In the genomic region with DNA sequence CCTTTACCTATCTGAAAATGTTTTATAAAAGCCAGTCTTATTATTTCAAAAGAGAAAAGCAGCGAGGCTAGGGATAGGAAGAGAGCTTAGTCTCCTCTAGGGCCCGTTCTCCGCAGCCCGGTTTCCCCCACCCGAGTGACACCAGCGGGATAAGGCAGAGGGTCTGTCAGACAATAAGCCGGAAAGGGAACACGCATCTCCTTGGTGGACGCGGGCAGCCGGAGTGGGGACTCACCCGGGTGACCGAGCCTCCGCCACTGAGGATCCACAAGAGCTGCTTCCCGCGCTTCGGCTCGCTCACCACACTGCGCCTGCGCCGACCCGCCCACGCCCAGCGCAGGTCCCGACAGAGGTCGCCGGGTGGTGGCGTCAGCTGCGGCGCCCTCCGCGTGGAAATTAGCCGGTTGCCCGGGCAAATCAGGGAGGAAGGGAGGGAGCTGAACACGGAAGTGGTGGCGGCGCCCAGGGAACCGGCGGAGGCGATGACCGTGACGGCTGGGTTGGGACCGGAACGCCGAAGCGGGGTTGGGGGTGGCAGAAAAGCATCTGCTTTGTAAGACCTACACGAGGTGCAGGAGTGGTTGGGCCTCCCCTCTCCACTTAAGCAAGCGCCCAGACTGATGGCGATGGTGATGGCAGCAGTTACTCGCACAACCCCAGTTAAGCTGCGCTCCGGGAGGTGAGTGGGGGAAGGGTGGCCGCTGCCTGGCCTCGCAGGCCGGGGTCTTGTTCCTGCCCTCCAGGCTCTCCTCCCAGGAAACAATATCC, we compare ENCODE assay signal across 1 cellular context.
A peak's percentile ranks its signal among the peaks of the same experiment; 100 is the strongest.
TF ChIP-seq lines count a peak whose summit lies in the region.

A gene with protein sequence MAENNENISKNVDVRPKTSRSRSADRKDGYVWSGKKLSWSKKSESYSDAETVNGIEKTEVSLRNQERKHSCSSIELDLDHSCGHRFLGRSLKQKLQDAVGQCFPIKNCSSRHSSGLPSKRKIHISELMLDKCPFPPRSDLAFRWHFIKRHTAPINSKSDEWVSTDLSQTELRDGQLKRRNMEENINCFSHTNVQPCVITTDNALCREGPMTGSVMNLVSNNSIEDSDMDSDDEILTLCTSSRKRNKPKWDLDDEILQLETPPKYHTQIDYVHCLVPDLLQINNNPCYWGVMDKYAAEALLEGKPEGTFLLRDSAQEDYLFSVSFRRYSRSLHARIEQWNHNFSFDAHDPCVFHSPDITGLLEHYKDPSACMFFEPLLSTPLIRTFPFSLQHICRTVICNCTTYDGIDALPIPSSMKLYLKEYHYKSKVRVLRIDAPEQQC (plus strand): TSS at position 444 of the 768 bp plus-strand sequence. CDS start 15,806 bp downstream, outside the sequence.
A gene with protein sequence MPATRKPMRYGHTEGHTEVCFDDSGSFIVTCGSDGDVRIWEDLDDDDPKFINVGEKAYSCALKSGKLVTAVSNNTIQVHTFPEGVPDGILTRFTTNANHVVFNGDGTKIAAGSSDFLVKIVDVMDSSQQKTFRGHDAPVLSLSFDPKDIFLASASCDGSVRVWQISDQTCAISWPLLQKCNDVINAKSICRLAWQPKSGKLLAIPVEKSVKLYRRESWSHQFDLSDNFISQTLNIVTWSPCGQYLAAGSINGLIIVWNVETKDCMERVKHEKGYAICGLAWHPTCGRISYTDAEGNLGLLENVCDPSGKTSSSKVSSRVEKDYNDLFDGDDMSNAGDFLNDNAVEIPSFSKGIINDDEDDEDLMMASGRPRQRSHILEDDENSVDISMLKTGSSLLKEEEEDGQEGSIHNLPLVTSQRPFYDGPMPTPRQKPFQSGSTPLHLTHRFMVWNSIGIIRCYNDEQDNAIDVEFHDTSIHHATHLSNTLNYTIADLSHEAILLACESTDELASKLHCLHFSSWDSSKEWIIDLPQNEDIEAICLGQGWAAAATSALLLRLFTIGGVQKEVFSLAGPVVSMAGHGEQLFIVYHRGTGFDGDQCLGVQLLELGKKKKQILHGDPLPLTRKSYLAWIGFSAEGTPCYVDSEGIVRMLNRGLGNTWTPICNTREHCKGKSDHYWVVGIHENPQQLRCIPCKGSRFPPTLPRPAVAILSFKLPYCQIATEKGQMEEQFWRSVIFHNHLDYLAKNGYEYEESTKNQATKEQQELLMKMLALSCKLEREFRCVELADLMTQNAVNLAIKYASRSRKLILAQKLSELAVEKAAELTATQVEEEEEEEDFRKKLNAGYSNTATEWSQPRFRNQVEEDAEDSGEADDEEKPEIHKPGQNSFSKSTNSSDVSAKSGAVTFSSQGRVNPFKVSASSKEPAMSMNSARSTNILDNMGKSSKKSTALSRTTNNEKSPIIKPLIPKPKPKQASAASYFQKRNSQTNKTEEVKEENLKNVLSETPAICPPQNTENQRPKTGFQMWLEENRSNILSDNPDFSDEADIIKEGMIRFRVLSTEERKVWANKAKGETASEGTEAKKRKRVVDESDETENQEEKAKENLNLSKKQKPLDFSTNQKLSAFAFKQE (minus strand): TSS at position 307 of the 768 bp plus-strand sequence. CDS start 312 bp downstream, outside the sequence.

TF ChIP-seq in HepG2, 621 proteins besides CTCF, POLR2A, EP300 and RAD21 (continued from another document):
- TF ChIP-seq, protein P1, sequence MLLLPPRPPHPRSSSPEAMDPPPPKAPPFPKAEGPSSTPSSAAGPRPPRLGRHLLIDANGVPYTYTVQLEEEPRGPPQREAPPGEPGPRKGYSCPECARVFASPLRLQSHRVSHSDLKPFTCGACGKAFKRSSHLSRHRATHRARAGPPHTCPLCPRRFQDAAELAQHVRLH (CRISPR knock-in tag; IDR thresholded peaks at IDR 0.05; ENCODE audit: borderline replicate concordance, low read depth), result peak; percentile 87; the same call in 1 of the 2 replicates
- TF ChIP-seq, protein P2, sequence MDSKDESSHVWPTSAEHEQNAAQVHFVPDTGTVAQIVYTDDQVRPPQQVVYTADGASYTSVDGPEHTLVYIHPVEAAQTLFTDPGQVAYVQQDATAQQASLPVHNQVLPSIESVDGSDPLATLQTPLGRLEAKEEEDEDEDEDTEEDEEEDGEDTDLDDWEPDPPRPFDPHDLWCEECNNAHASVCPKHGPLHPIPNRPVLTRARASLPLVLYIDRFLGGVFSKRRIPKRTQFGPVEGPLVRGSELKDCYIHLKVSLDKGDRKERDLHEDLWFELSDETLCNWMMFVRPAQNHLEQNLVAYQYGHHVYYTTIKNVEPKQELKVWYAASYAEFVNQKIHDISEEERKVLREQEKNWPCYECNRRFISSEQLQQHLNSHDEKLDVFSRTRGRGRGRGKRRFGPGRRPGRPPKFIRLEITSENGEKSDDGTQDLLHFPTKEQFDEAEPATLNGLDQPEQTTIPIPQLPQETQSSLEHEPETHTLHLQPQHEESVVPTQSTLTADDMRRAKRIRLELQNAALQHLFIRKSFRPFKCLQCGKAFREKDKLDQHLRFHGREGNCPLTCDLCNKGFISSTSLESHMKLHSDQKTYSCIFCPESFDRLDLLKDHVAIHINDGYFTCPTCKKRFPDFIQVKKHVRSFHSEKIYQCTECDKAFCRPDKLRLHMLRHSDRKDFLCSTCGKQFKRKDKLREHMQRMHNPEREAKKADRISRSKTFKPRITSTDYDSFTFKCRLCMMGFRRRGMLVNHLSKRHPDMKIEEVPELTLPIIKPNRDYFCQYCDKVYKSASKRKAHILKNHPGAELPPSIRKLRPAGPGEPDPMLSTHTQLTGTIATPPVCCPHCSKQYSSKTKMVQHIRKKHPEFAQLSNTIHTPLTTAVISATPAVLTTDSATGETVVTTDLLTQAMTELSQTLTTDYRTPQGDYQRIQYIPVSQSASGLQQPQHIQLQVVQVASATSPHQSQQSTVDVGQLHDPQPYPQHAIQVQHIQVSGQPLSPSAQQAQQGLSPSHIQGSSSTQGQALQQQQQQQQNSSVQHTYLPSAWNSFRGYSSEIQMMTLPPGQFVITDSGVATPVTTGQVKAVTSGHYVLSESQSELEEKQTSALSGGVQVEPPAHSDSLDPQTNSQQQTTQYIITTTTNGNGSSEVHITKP (CRISPR knock-in tag; IDR thresholded peaks at IDR 0.05; ENCODE audit: low read depth), result 0 out of 2 replicates have a peak, but pooled peaks have one; percentile 42
- TF ChIP-seq ASH2L (IDR thresholded peaks at IDR 0.05; ENCODE audit: insufficient read length, low read depth, low read length), result peak; percentile 98
- no peak for TF ChIP-seq ZNF629 (CRISPR knock-in tag; conservative IDR thresholded peaks at IDR 0.05)
- TF ChIP-seq, protein P3, sequence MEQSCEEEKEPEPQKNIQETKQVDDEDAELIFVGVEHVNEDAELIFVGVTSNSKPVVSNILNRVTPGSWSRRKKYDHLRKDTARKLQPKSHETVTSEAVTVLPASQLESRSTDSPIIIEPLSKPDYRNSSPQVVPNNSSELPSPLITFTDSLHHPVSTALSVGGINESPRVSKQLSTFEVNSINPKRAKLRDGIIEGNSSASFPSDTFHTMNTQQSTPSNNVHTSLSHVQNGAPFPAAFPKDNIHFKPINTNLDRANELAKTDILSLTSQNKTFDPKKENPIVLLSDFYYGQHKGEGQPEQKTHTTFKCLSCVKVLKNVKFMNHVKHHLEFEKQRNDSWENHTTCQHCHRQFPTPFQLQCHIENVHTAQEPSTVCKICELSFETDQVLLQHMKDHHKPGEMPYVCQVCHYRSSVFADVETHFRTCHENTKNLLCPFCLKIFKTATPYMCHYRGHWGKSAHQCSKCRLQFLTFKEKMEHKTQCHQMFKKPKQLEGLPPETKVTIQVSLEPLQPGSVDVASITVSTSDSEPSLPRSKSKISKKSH (CRISPR knock-in tag; IDR thresholded peaks at IDR 0.05; ENCODE audit: borderline replicate concordance), result 0 out of 2 replicates have a peak, but pooled peaks have one; percentile 72
- TF ChIP-seq RBM22 (optimal IDR thresholded peaks at IDR 0.05; ENCODE audit: low read length), result no peak
- no peak for TF ChIP-seq EZH2 (conservative IDR thresholded peaks at IDR 0.05; ENCODE audit: low read depth, low read length)
- peak; percentile 58; the same call in 1 of the 2 replicates for TF ChIP-seq ZNF274 (CRISPR knock-in tag; IDR thresholded peaks at IDR 0.05)
